Comparison of ENCODE assay signal across 20 cellular contexts in genomic region chr20:23111944-23112342, GRCh38. TPM values are rescaled to one million over a fixed set of nuclear protein-coding genes. Genes with fewer than 3 reads are reported as not detected.
DNase-seq lines count a peak whose midpoint lies in the region; ATAC-seq, FAIRE-seq and TF ChIP-seq lines count a peak whose summit lies in the region.
"Had no signal": no experiment of that assay in that cellular context is flagged by ENCODE, and none has a peak within 500 bp of the region (broad histone marks: within the 10 kb centered on the region; RNA-seq: fewer than 3 reads in every experiment).

No MANE protein-coding gene starts in this region.

- DNase-seq in cardiac septum (ENCODE audit: low spot score) (peak; percentile 47), Right ventricle myocardium superior (no peak), kidney (peak; percentile 38), spleen (peak; percentile 38), left lobe of liver (ENCODE audit: low spot score) (no peak)
- DNase-seq in activated CD8-positive, alpha-beta memory T cell treated with anti-CD3 and anti-CD28 coated beads, Interleukin-2, amount 50 U/mL, for 4 hours = no peak
- DNase-seq: 8988T; C1 segment of cervical spinal cord; CD4-positive, CD25-positive, alpha-beta regulatory T cell; CD8-positive, alpha-beta memory T cell; DMS 273 treated with DMSO at 0.1 percent for 48 hours; HCEC 1CT; IMR-90 had no signal

- H3K27me3 ChIP-seq in spleen (replicated peaks in 1 of 7) = no peaks in the 10 kb centered on the region

- no peak for TF ChIP-seq POLR2A in spleen (IDR thresholded peaks at IDR 0.05)

- intact Hi-C loops in cardiac septum (cut with DNase I) (no loop called here), Right ventricle myocardium superior (cut with DNase I) (no loop called here), kidney (cut with DNase I) (no loop called here), spleen (cut with DNase I; ENCODE audit: low total_unique reads) (no loop called here)

- no peak overlapping the region for H3K9ac ChIP-seq in kidney (ENCODE audit: low read length in 2 of 2)

- no peak overlapping the region for H3K27ac ChIP-seq in kidney (ENCODE audit: low read depth in 2 of 2, low read length in 2 of 2)
- H3K27ac ChIP-seq in spleen = no peak overlapping the region

- H3K36me3 ChIP-seq in kidney (ENCODE audit: control insufficient read depth in 1 of 2, insufficient read depth in 2 of 2, low read length in 2 of 2) (no peaks in the 10 kb centered on the region), spleen (no peaks in the 10 kb centered on the region)

- no peak for FAIRE-seq in kidney (lab: Jason Lieb, UNC)
- FAIRE-seq: G401.6, GM12892, GM18507, H54, HTR-8/SVneo had no signal

- TF ChIP-seq CTCF in kidney (IDR thresholded peaks at IDR 0.05; ENCODE audit: borderline replicate concordance, extremely low read depth, insufficient read depth) (no peak), spleen (IDR thresholded peaks at IDR 0.05 in 8 of 11, conservative IDR thresholded peaks at IDR 0.05 in 3 of 11) (no peak)

- H3K4me3 ChIP-seq in kidney (ENCODE audit: low read length in 2 of 2) (no peak overlapping the region), spleen (no peak overlapping the region)
- H3K4me3 ChIP-seq: GM23338 had no signal

- no peak for ATAC-seq in Right ventricle myocardium superior (ENCODE audit: poor library complexity)
- ATAC-seq in GM21529 (IDR thresholded peaks at IDR 0.05; ENCODE audit: unreplicated experiment) = no peak
- ATAC-seq in left lobe of liver = no peak
- ATAC-seq: GM23338 had no signal

- 75 to 93% (median 80%) methylated on average over 9 of the region's 9 CpGs for WGBS in spleen, 5 donors

- H3K4me1 ChIP-seq in kidney (ENCODE audit: control insufficient read depth in 1 of 2, insufficient read depth in 1 of 2, low read depth in 1 of 2, low read length in 2 of 2) = peaks cover 2 to 4% of the 10 kb centered on the region in 2 donors
- peaks cover 4 to 57% (median 28%) of the 10 kb centered on the region in 6 donors for H3K4me1 ChIP-seq in spleen

- H3K9me3 ChIP-seq in kidney (ENCODE audit: control insufficient read depth in 1 of 2, low read length in 2 of 2) (no peaks in the 10 kb centered on the region), spleen (no peaks in the 10 kb centered on the region)

RNA-seq across cellular contexts. Expression of gene CD93, which starts 25.8 kb away (rescaled TPM):
- 40.3 TPM for total RNA-seq in cardiac septum
- total RNA-seq in Right ventricle myocardium superior = 37.0 TPM
- total RNA-seq in kidney = 104 TPM
- 9.9 TPM for polyA plus RNA-seq in kidney (ENCODE audit: insufficient read depth, low read depth, low replicate concordance)
- 100 to 1,000 TPM in 1 of 7 donors, 10 to 100 TPM in 6; 50.4 to 103 (median 75.4) TPM for total RNA-seq in spleen
- polyA plus RNA-seq in spleen = 1 to 10 TPM; 4.1 to 6.0 (median 5.9) TPM
- total RNA-seq in left lobe of liver = 4.8 TPM
- total RNA-seq: GM23338 had no signal

Comparison
In these comparisons a context has a peak if more than half of its experiments do, and no peak if none do; other contexts are left out.
1. DNase-seq: peak in cardiac septum (single experiment), kidney (single experiment) and spleen (single experiment); none in Right ventricle myocardium superior (single experiment), activated CD8-positive, alpha-beta memory T cell treated with anti-CD3 and anti-CD28 coated beads, Interleukin-2, amount 50 U/mL, for 4 hours (single experiment) and left lobe of liver (single experiment).